8 cellular contexts compared by ENCODE assay signal in the genomic region with DNA sequence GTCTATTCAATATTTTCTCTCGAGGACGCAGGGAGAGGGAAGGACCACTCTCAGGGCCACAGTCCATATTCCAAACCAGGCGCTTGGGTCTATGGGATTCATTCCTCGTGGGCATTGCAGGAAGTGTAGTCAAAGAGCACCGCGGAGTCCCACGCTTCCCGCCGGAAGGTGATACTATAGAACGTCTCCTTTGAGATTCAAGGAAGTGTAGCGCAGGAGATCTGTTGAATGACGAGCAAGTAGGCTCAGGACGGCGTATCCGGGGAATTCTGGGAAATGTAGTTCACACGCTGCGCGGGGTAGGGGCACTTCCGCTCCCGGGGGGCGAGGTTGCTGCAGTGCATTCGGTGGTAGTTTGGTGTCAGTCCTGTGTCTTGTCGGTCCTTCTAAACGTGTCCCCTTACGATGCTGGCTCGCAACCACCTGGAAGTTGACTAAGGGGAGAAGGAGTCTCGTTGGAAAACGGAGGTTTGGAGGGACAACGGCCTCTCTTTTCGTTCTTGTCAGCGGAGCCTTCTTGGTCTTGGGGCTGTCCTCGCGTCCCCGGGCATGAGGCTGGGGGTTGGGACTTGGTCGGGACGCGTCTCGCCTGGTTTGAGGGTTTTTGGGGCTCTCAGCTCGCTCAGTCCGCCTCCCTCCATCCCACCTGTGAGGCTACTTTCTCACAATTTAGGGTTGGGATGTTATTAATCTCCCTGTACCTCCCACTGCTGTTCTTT. TPM values are rescaled to one million over a fixed set of nuclear protein-coding genes. Genes with fewer than 3 reads are reported as not detected.
DNase-seq lines count a peak whose midpoint lies in the region; ATAC-seq and TF ChIP-seq lines count a peak whose summit lies in the region.

TSS of gene ZNF284 (plus strand) at position 336 of the 719 bp plus-strand sequence. CDS start 4,231 bp downstream, outside the sequence.

- peak within 1 kb of the TSS; percentile 77 for H3K27ac Mint-ChIP-seq in activated CD8-positive, alpha-beta T cell treated with anti-CD3 and anti-CD28 coated beads, Interleukin-2, amount 10 ng/mL, durations not matched to agents 7 days and 5 days

- CTCF ChIA-PET in activated CD8-positive, alpha-beta T cell treated with anti-CD3 and anti-CD28 coated beads, Interleukin-2, amount 10 ng/mL, durations not matched to agents 7 days and 5 days (lab: Charles Lee) = interaction anchor here (1.0 to 1.1 kb wide), 2 partner anchors 23 kb away, joined by 3 to 8 read pairs; no protein-coding TSS in a partner anchor

- no peaks in the 10 kb centered on the region for H3K27me3 ChIP-seq in lung (ENCODE audit: control insufficient read depth, insufficient read depth)

- peak within 1 kb of the TSS; percentile 86 for H3K4me3 ChIP-seq in lung

- peaks cover 23% of the 10 kb centered on the region for H3K4me1 Mint-ChIP-seq in activated CD8-positive, alpha-beta T cell treated with anti-CD3 and anti-CD28 coated beads, Interleukin-2, amount 10 ng/mL, durations not matched to agents 7 days and 5 days (ENCODE audit: low read depth)

- POLR2A ChIA-PET in activated CD8-positive, alpha-beta T cell treated with anti-CD3 and anti-CD28 coated beads, Interleukin-2, amount 10 ng/mL, durations not matched to agents 7 days and 5 days (lab: Charles Lee) = interaction anchor here (0.6 to 1.2 kb wide), 4 partner anchors 15 to 121 kb away, joined by 3 to 4 read pairs (median 4); partner anchors contain the start of genes ZNF221 and ZNF224

- H3K27me3 Mint-ChIP-seq in activated CD8-positive, alpha-beta T cell treated with anti-CD3 and anti-CD28 coated beads, Interleukin-2, amount 10 ng/mL, durations not matched to agents 7 days and 5 days (ENCODE audit: low read depth) = no peaks in the 10 kb centered on the region

- peak; percentile 90 for ATAC-seq in GM19025 (IDR thresholded peaks at IDR 0.05; ENCODE audit: low read depth, unreplicated experiment)
- peak; percentile 96 for ATAC-seq in HG03432 (IDR thresholded peaks at IDR 0.05; ENCODE audit: unreplicated experiment)
- peak; percentile 99 for ATAC-seq in activated CD8-positive, alpha-beta T cell treated with anti-CD3 and anti-CD28 coated beads, Interleukin-2, amount 10 ng/mL, durations not matched to agents 7 days and 5 days
- ATAC-seq in lung (ENCODE audit: insufficient read depth, low FRiP score) = peak; percentile 94

- peaks cover 3 to 8% of the 10 kb centered on the region in 2 donors for H3K9me3 ChIP-seq in lung (ENCODE audit: control insufficient read depth in 2 of 2, insufficient read depth in 1 of 2, low read length in 1 of 2)

- 0 to 1% methylated on average over 40 of the region's 40 CpGs for WGBS in lung, 2 donors

- H3K36me3 Mint-ChIP-seq in activated CD8-positive, alpha-beta T cell treated with anti-CD3 and anti-CD28 coated beads, Interleukin-2, amount 10 ng/mL, durations not matched to agents 7 days and 5 days (ENCODE audit: low read depth) = peaks cover 23% of the 10 kb centered on the region

- DNase-seq in AG09319 (ENCODE audit: extremely low read depth, low read depth) = peak; percentile 57
- peak; percentile 98 for DNase-seq in NCI-H69 (lab: John Stamatoyannopoulos, UW)
- DNase-seq in activated CD8-positive, alpha-beta T cell treated with anti-CD3 and anti-CD28 coated beads, Interleukin-2, amount 10 ng/mL, durations not matched to agents 7 days and 5 days = peak; percentile 88
- peak; percentile 70 for DNase-seq in effector CD4-positive, alpha-beta T cell
- DNase-seq in lung (ENCODE audit: low spot score) = peak; percentile 90
- DNase-seq in stimulated activated CD4-positive, alpha-beta T cell treated with anti-CD3 and anti-CD28 coated beads, TNF-alpha, amount 100 ng/mL, for 1 hour (ENCODE audit: low read depth in 3 of 3, low spot score in 1 of 3) = peak; percentile 53 to 64 (median 63)

- peak within 1 kb of the TSS; percentile 78 for H3K4me3 Mint-ChIP-seq in activated CD8-positive, alpha-beta T cell treated with anti-CD3 and anti-CD28 coated beads, Interleukin-2, amount 10 ng/mL, durations not matched to agents 7 days and 5 days

- H3K27ac ChIP-seq in lung (ENCODE audit: low read depth in 1 of 2, low read length in 1 of 2) = peak within 1 kb of the TSS; percentile 47 to 72

- peaks cover 1 to 5% of the 10 kb centered on the region in 2 donors for H3K36me3 ChIP-seq in lung (ENCODE audit: control insufficient read depth in 2 of 2, insufficient read depth in 2 of 2, low read length in 2 of 2)

- H3K4me1 ChIP-seq in lung (ENCODE audit: control insufficient read depth in 2 of 2, insufficient read depth in 2 of 2, low read length in 2 of 2) = no peaks in the 10 kb centered on the region

- peaks cover 27% of the 10 kb centered on the region for H3K9me3 Mint-ChIP-seq in activated CD8-positive, alpha-beta T cell treated with anti-CD3 and anti-CD28 coated beads, Interleukin-2, amount 10 ng/mL, durations not matched to agents 7 days and 5 days (ENCODE audit: insufficient read depth)

- TF ChIP-seq CTCF in AG09319 (IDR thresholded peaks at IDR 0.05; ENCODE audit: low read depth, low read length) = no peak
- no peak for TF ChIP-seq CTCF in lung (IDR thresholded peaks at IDR 0.05; ENCODE audit: control extremely low read depth, extremely low read depth)

RNA-seq across cellular contexts. Expression of gene ZNF284, which starts in this region (rescaled TPM):
- 1 to 10 TPM; 2.2 to 2.5 TPM for total RNA-seq in activated CD8-positive, alpha-beta T cell treated with anti-CD3 and anti-CD28 coated beads, Interleukin-2, amount 10 ng/mL, durations not matched to agents 7 days and 5 days
- total RNA-seq in lung = 1 to 10 TPM; 2.1 to 4.1 TPM
- 1 to 10 TPM in 1 of 2 donors, under 1 TPM in 1; 0.62 to 1.0 TPM for polyA plus RNA-seq in lung

Comparison
In these comparisons a context has a peak if more than half of its experiments do, and no peak if none do; other contexts are left out.
1. Peak in every context shown above with its lines: DNase-seq, ATAC-seq, H3K4me3 ChIP-seq and H3K27ac ChIP-seq.